In genomic region chr17:8877984-8878383, GRCh38 we compare ENCODE assay signal across 19 cellular contexts. TPM values are rescaled to one million over a fixed set of nuclear protein-coding genes. Genes with fewer than 3 reads are reported as not detected.
A peak's percentile ranks its signal among the peaks of the same experiment; 100 is the strongest.
DNase-seq lines count a peak whose midpoint lies in the region; ATAC-seq, FAIRE-seq and TF ChIP-seq lines count a peak whose summit lies in the region.
"Had no signal": no experiment of that assay in that cellular context is flagged by ENCODE, and none has a peak within 500 bp of the region (broad histone marks: within the 10 kb centered on the region; RNA-seq: fewer than 3 reads in every experiment).

No MANE protein-coding gene starts in this region.

- H3K36me3 ChIP-seq in CD4-positive, CD25-positive, alpha-beta regulatory T cell (ENCODE audit: control insufficient read depth, insufficient read depth, low read length): peaks cover 52% of the 10 kb centered on the region
- peaks cover 48% of the 10 kb centered on the region for H3K36me3 ChIP-seq in CD8-positive, alpha-beta T cell (ENCODE audit: insufficient read depth, low read length)
- H3K36me3 ChIP-seq in GM12878 (ENCODE audit: control insufficient read depth in 2 of 2, insufficient read depth in 2 of 2, low read length in 1 of 2) (peaks cover 15 to 20% of the 10 kb centered on the region in 2 experiments; a peak in 3 of 4 replicates), neuronal stem cell (replicated peaks in 1 of 2; ENCODE audit: control insufficient read depth in 2 of 2, insufficient read depth in 2 of 2, low read length in 2 of 2) (no peaks in the 10 kb centered on the region), left lung (peaks cover 0 to 54% of the 10 kb centered on the region in 2 donors)
- H3K36me3 ChIP-seq: Peyer's patch had no signal

- in situ Hi-C loops in GM12878 (cut with MboI): no loop called here

- POLR2A ChIA-PET in CD8-positive, alpha-beta T cell (lab: Charles Lee): no interaction called here
- POLR2A ChIA-PET in GM12878 (lab: Charles Lee): no interaction called here

- H4K20me1 ChIP-seq in GM12878 (ENCODE audit: control insufficient read depth, insufficient read depth): no peaks in the 10 kb centered on the region

- peak overlapping the region; percentile 1 for H3K4ac ChIP-seq in neuronal stem cell (ENCODE audit: low read length)

- DNase-seq in CD4-positive, CD25-positive, alpha-beta regulatory T cell: no peak
- no peak for DNase-seq in CD8-positive, alpha-beta T cell
- no peak for DNase-seq in GM12878 (ENCODE audit: low read depth, low spot score)
- no peak for DNase-seq in neuronal stem cell (ENCODE audit: low spot score)
- DNase-seq in left lung: no peak
- DNase-seq in head of caudate nucleus: no peak
- DNase-seq: C1 segment of cervical spinal cord, Calu3, NCI-H1417, NCI-H1930, NCI-H2171, Peyer's patch, SHP77 had no signal

- H3K9ac ChIP-seq in GM12878 (ENCODE audit: control insufficient read depth, insufficient read depth, low read length): no peak overlapping the region
- H3K9ac ChIP-seq in neuronal stem cell (ENCODE audit: low read depth, low read length, poor library complexity): peak overlapping the region; percentile 37

- SMC1A ChIA-PET in GM12878 (lab: Charles Lee; ENCODE audit: uncharacterized antibody, unreplicated experiment): interaction anchor here (0.7 to 1.6 kb wide), 4 partner anchors 9 to 69 kb away, joined by 3 to 11 read pairs (median 4); no protein-coding TSS in a partner anchor

- H3K4me2 ChIP-seq in GM12878 (ENCODE audit: control insufficient read depth, insufficient read depth): no peak overlapping the region
- H3K4me2 ChIP-seq in neuronal stem cell (ENCODE audit: insufficient read depth, low read length, poor library complexity, severe bottlenecking): no peak overlapping the region
- H3K4me2 ChIP-seq: GM23338 had no signal

- H3K18ac ChIP-seq in neuronal stem cell (ENCODE audit: low read length): no peak overlapping the region

- intact Hi-C loops in CD8-positive, alpha-beta T cell (cut with DNase I, micrococcal nuclease): no loop called here
- intact Hi-C loops in GM12878 (cut with micrococcal nuclease; ENCODE audit: unreplicated experiment): no loop called here
- intact Hi-C loops in left lung (cut with DNase I): no loop called here
- intact Hi-C loops in head of caudate nucleus (cut with DNase I): no loop called here

- no peak overlapping the region for H2BK5ac ChIP-seq in neuronal stem cell (ENCODE audit: low read length)

- TF ChIP-seq RAD21 in GM12878 (IDR thresholded peaks at IDR 0.05; ENCODE audit: insufficient read depth, low read depth, low read length): no peak

- peak overlapping the region in 2 of 3 donors; percentile 21 to 25 for H3K27ac Mint-ChIP-seq in CD4-positive, CD25-positive, alpha-beta regulatory T cell
- peak overlapping the region; percentile 30 for H3K27ac Mint-ChIP-seq in CD8-positive, alpha-beta T cell
- H3K27ac Mint-ChIP-seq: GM23338 had no signal

- H3K9me3 ChIP-seq in CD4-positive, CD25-positive, alpha-beta regulatory T cell (ENCODE audit: control insufficient read depth in 2 of 2, low read length in 2 of 2): no peaks in the 10 kb centered on the region
- no peaks in the 10 kb centered on the region for H3K9me3 ChIP-seq in CD8-positive, alpha-beta T cell (ENCODE audit: low read length)
- H3K9me3 ChIP-seq in GM12878 (replicated peaks; ENCODE audit: control insufficient read depth, insufficient read depth, low read length) (no peaks in the 10 kb centered on the region), neuronal stem cell (replicated peaks in 1 of 2; ENCODE audit: control insufficient read depth in 2 of 2, insufficient read depth in 1 of 2, low read depth in 1 of 2, low read length in 2 of 2) (no peaks in the 10 kb centered on the region), left lung (no peaks in the 10 kb centered on the region)
- H3K9me3 ChIP-seq: Peyer's patch had no signal

- no peak overlapping the region for H2BK12ac ChIP-seq in neuronal stem cell (ENCODE audit: low read length)

- H2BK120ac ChIP-seq in neuronal stem cell (ENCODE audit: low read depth, low read length): no peak overlapping the region

- 97% methylated on average over 4 of the region's 4 CpGs for WGBS in GM12878 (ENCODE audit: insufficient coverage, insufficient replicate concordance, low lambda C conversion rate, missing lambda C conversion rate)
- no CpG with 5 or more reads among the region's 4 CpGs for WGBS in neuronal stem cell (ENCODE audit: extremely low coverage in 2 of 2, insufficient read length in 2 of 2, insufficient replicate concordance in 1 of 2), 2 donors

- H3K4me3 Mint-ChIP-seq in CD4-positive, CD25-positive, alpha-beta regulatory T cell: no peak overlapping the region
- no peak overlapping the region for H3K4me3 Mint-ChIP-seq in CD8-positive, alpha-beta T cell
- H3K4me3 Mint-ChIP-seq: GM23338, IgD-negative memory B cell had no signal

- no peak for TF ChIP-seq EP300 in GM12878 (IDR thresholded peaks at IDR 0.05; ENCODE audit: borderline replicate concordance in 1 of 2, control insufficient read depth in 1 of 2, low read depth in 2 of 2, low read length in 2 of 2)

- no TSS peak for BruUV-seq in GM12878 (replicated peaks; lab: Mats Ljungman, UMichigan)

- H3K27me3 Mint-ChIP-seq in CD4-positive, CD25-positive, alpha-beta regulatory T cell: no peaks in the 10 kb centered on the region
- no peaks in the 10 kb centered on the region for H3K27me3 Mint-ChIP-seq in CD8-positive, alpha-beta T cell (ENCODE audit: low read depth)
- H3K27me3 Mint-ChIP-seq: IgD-negative memory B cell had no signal

- H3K4me1 ChIP-seq in CD4-positive, CD25-positive, alpha-beta regulatory T cell (ENCODE audit: control insufficient read depth, insufficient read depth, low read length, poor library complexity, severe bottlenecking): no peaks in the 10 kb centered on the region
- H3K4me1 ChIP-seq in CD8-positive, alpha-beta T cell (ENCODE audit: insufficient read depth, low read length): no peaks in the 10 kb centered on the region
- H3K4me1 ChIP-seq in GM12878 (ENCODE audit: control insufficient read depth, insufficient read depth, low read length) (peaks cover 3% of the 10 kb centered on the region; the same call in 1 of the 2 replicates), neuronal stem cell (ENCODE audit: control insufficient read depth in 2 of 2, insufficient read depth in 1 of 2, low read depth in 1 of 2, low read length in 2 of 2) (peaks cover 0 to 7% of the 10 kb centered on the region in 2 donors), left lung (peaks cover 0 to 4% of the 10 kb centered on the region in 2 donors)
- H3K4me1 ChIP-seq: Peyer's patch had no signal

- no peak overlapping the region for H3K23ac ChIP-seq in neuronal stem cell (ENCODE audit: low read depth, low read length, poor library complexity)

- H3K79me2 ChIP-seq in GM12878 (ENCODE audit: control insufficient read depth, insufficient read depth, low read length): no peaks in the 10 kb centered on the region

- ATAC-seq in CD4-positive, CD25-positive, alpha-beta regulatory T cell (ENCODE audit: low read depth in 2 of 2): no peak
- no peak for ATAC-seq in CD8-positive, alpha-beta T cell
- ATAC-seq in GM12878: no peak
- ATAC-seq in left lung: no peak
- no peak for ATAC-seq in GM18870 (IDR thresholded peaks at IDR 0.05; ENCODE audit: unreplicated experiment)
- ATAC-seq: GM23338 had no signal

- peaks cover 0 to 17% (median 4%) of the 10 kb centered on the region in 4 donors for H3K4me1 Mint-ChIP-seq in CD4-positive, CD25-positive, alpha-beta regulatory T cell
- H3K4me1 Mint-ChIP-seq in CD8-positive, alpha-beta T cell (ENCODE audit: low read depth): peaks cover 7% of the 10 kb centered on the region

- H2AK5ac ChIP-seq in neuronal stem cell (ENCODE audit: low read depth, low read length): peak overlapping the region; percentile 40

- no peak overlapping the region for H3K27ac ChIP-seq in CD4-positive, CD25-positive, alpha-beta regulatory T cell (ENCODE audit: insufficient read depth, low read length, poor library complexity, severe bottlenecking)
- no peak overlapping the region for H3K27ac ChIP-seq in CD8-positive, alpha-beta T cell (ENCODE audit: low read depth, low read length)
- H3K27ac ChIP-seq in GM12878 (ENCODE audit: control insufficient read depth, insufficient read depth): no peak overlapping the region
- H3K27ac ChIP-seq in neuronal stem cell (replicated peaks; ENCODE audit: low read length): no peak overlapping the region
- no peak overlapping the region for H3K27ac ChIP-seq in left lung
- H3K27ac ChIP-seq: Peyer's patch had no signal

- RAD21 ChIA-PET in GM12878 (lab: Charles Lee; ENCODE audit: unreplicated experiment): no interaction called here

- no peaks in the 10 kb centered on the region for H3K9me3 Mint-ChIP-seq in CD4-positive, CD25-positive, alpha-beta regulatory T cell
- no peaks in the 10 kb centered on the region for H3K9me3 Mint-ChIP-seq in CD8-positive, alpha-beta T cell
- H3K9me3 Mint-ChIP-seq: GM23338, IgD-negative memory B cell had no signal

- no peak overlapping the region for H4K8ac ChIP-seq in neuronal stem cell (ENCODE audit: low read depth, low read length)

- H2AFZ ChIP-seq in GM12878 (ENCODE audit: control insufficient read depth, low read depth, low read length) (no peak overlapping the region), neuronal stem cell (ENCODE audit: low read length) (no peak overlapping the region)
- H2AFZ ChIP-seq: GM23338 had no signal

- H2BK15ac ChIP-seq in neuronal stem cell (ENCODE audit: low read length): no peak overlapping the region

- H4K91ac ChIP-seq in neuronal stem cell (ENCODE audit: low read depth, low read length, poor library complexity): no peak overlapping the region

- no peak for FAIRE-seq in GM12878 (lab: Jason Lieb, UNC)

- no peak overlapping the region for H3K14ac ChIP-seq in neuronal stem cell (ENCODE audit: low read length)

- H3K27me3 ChIP-seq in CD4-positive, CD25-positive, alpha-beta regulatory T cell (ENCODE audit: control insufficient read depth, insufficient read depth, low read length): no peaks in the 10 kb centered on the region
- H3K27me3 ChIP-seq in CD8-positive, alpha-beta T cell (ENCODE audit: insufficient read depth, low read length): no peaks in the 10 kb centered on the region
- H3K27me3 ChIP-seq in GM12878 (replicated peaks in 1 of 2; ENCODE audit: control insufficient read depth in 2 of 2, insufficient read depth in 2 of 2, low read length in 1 of 2) (no peaks in the 10 kb centered on the region), neuronal stem cell (ENCODE audit: control insufficient read depth in 3 of 3, insufficient read depth in 3 of 3, low read depth in 1 of 3, low read length in 3 of 3) (peaks cover 0 to 31% (median 0%) of the 10 kb centered on the region in 3 experiments), left lung (peaks cover 13 to 35% of the 10 kb centered on the region in 2 donors)

- CTCF ChIA-PET in CD8-positive, alpha-beta T cell (lab: Charles Lee): interaction anchor here (1.1 to 1.2 kb wide), 2 partner anchors 18 to 120 kb away, joined by 3 to 4 read pairs; no protein-coding TSS in a partner anchor
- CTCF ChIA-PET in GM12878 (lab: Yijun Ruan, JAX): interaction anchor here (0.9 kb wide), 1 partner anchor 120 kb away, joined by 3 read pairs; no protein-coding TSS in a partner anchor

- no peak for TF ChIP-seq POLR2A in GM12878 (IDR thresholded peaks at IDR 0.05; ENCODE audit: low read depth, low read length)

- TF ChIP-seq CTCF in CD8-positive, alpha-beta T cell (IDR thresholded peaks at IDR 0.05): no peak
- TF ChIP-seq CTCF in GM12878 (IDR thresholded peaks at IDR 0.05 in 2 of 3, conservative IDR thresholded peaks at IDR 0.05 in 1 of 3; ENCODE audit: control insufficient read depth in 2 of 3, extremely low read depth in 1 of 3, insufficient read depth in 1 of 3, low read depth in 3 of 3, low read length in 3 of 3) (no peak), left lung (IDR thresholded peaks at IDR 0.05) (no peak)

- H3K36me3 Mint-ChIP-seq in CD4-positive, CD25-positive, alpha-beta regulatory T cell: peaks cover 54% of the 10 kb centered on the region
- H3K36me3 Mint-ChIP-seq in CD8-positive, alpha-beta T cell: peaks cover 55% of the 10 kb centered on the region

- H3K4me3 ChIP-seq in CD4-positive, CD25-positive, alpha-beta regulatory T cell (ENCODE audit: low read depth, low read length): no peak overlapping the region
- no peak overlapping the region for H3K4me3 ChIP-seq in CD8-positive, alpha-beta T cell (ENCODE audit: low read depth, low read length)
- H3K4me3 ChIP-seq in GM12878: no peak overlapping the region
- H3K4me3 ChIP-seq in neuronal stem cell (ENCODE audit: low read length in 2 of 2): no peak overlapping the region
- no peak overlapping the region for H3K4me3 ChIP-seq in left lung
- H3K4me3 ChIP-seq: GM23338, Peyer's patch had no signal

- H3K79me1 ChIP-seq in neuronal stem cell (ENCODE audit: low read depth, low read length): no peaks in the 10 kb centered on the region

RNA-seq across cellular contexts. Expression of gene PIK3R6, which starts 10.5 kb away (rescaled TPM):
- total RNA-seq in CD4-positive, CD25-positive, alpha-beta regulatory T cell: 1.1 TPM
- polyA plus RNA-seq in CD4-positive, CD25-positive, alpha-beta regulatory T cell: not detected
- under 1 TPM; 0.46 to 0.56 TPM for total RNA-seq in CD8-positive, alpha-beta T cell
- 293 and 314 TPM in 2 replicates for total RNA-seq in GM12878 (2013; cell fraction: nucleolus; rRNA removed)
- total RNA-seq in GM12878 (2014; rRNA removed): 40.3 and 44.7 TPM in 2 replicates
- 26.4 and 27.9 TPM in 2 replicates for total RNA-seq in GM12878 (2014; rRNA removed; fragmentation: Illumina TruSeq; extraction: Trizol)
- 76.7 and 81.7 TPM in 2 replicates for total RNA-seq in GM12878 (2021)
- 68.9 TPM for polyA plus RNA-seq in GM12878 (2011; ENCODE audit: low read depth)
- polyA plus RNA-seq in GM12878 (2011; rRNA removed): 73.5 and 146 TPM in 2 replicates
- 164 and 182 TPM in 2 replicates for polyA plus RNA-seq in GM12878 (2011; cell fraction: cytosol; rRNA removed)
- polyA plus RNA-seq in GM12878 (2011; cell fraction: nucleus; rRNA removed): 666 and 871 TPM in 2 replicates
- 144 and 184 TPM in 2 replicates for polyA plus RNA-seq in GM12878 (2012)
- polyA plus RNA-seq in GM12878 (2014; fragmentation: Illumina TruSeq; extraction: Trizol): 31.6 and 54.7 TPM in 2 replicates
- 1 to 10 TPM; 6.7 to 7.4 TPM for polyA plus RNA-seq in GM12878 (2014; fragmentation: Nextera tagmentation; extraction: Ambion mirVana)
- 86.5 and 99.8 TPM in 2 replicates for polyA plus RNA-seq in GM12878 (2014; rRNA removed)
- polyA plus RNA-seq in GM12878 (2016; fragmentation: Nextera tagmentation; extraction: Ambion mirVana): 100 to 1,000 TPM; 103 to 109 TPM
- polyA minus RNA-seq in GM12878 (2011; rRNA and poly(A)+ RNA removed): 99.0 and 156 TPM in 2 replicates
- 50.8 and 58.4 TPM in 2 replicates for polyA minus RNA-seq in GM12878 (2011; cell fraction: cytosol; rRNA and poly(A)+ RNA removed)
- 143 and 160 TPM in 2 replicates for polyA minus RNA-seq in GM12878 (2011; cell fraction: nucleus; rRNA and poly(A)+ RNA removed)
- not detected for polyA plus RNA-seq in neuronal stem cell (2013, experiment 1 of 2)
- not detected for polyA plus RNA-seq in neuronal stem cell (2013, experiment 2 of 2)
- 1 to 10 TPM; 1.8 to 2.4 TPM for total RNA-seq in left lung
- total RNA-seq: Calu3, HT1080, LHCN-M2, NCI-H460 had no signal

Comparison
In these comparisons a context has a peak if more than half of its experiments do, and no peak if none do; other contexts are left out.
1. RNA of gene PIK3R6, which starts 10.5 kb away (total RNA-seq): 26.4 to 314 TPM in GM12878; 1.8 to 2.4 TPM in left lung, 1.1 TPM in CD4-positive, CD25-positive, alpha-beta regulatory T cell (single experiment) and 0.46 to 0.56 TPM in CD8-positive, alpha-beta T cell; every median in the first group is over 4 times any median in the second.